In genomic region chr5:173757279-173757678, GRCh38 we compare ENCODE assay signal across 27 cellular contexts.
A peak's percentile ranks its signal among the peaks of the same experiment; 100 is the strongest.
DNase-seq lines count a peak whose midpoint lies in the region; ATAC-seq and TF ChIP-seq lines count a peak whose summit lies in the region.
"Had no signal": no experiment of that assay in that cellular context is flagged by ENCODE, and none has a peak within 500 bp of the region (broad histone marks: within the 10 kb centered on the region; RNA-seq: fewer than 3 reads in every experiment).

No MANE protein-coding gene starts in this region.

- H3K9me3 Mint-ChIP-seq in GM23338, result no peaks in the 10 kb centered on the region; the same call in 2 of the 3 replicates
- no peaks in the 10 kb centered on the region for H3K9me3 Mint-ChIP-seq in activated CD4-positive, alpha-beta memory T cell treated with anti-CD3 and anti-CD28 coated beads, Interleukin-2, amount 10 ng/mL, durations not matched to agents 7 days and 5 days
- H3K9me3 Mint-ChIP-seq: CD14-positive monocyte; CD8-positive, alpha-beta memory T cell; HFFc6; IgD-negative memory B cell had no signal

- H2BK5ac ChIP-seq in mesenchymal stem cell (ENCODE audit: low read depth, low read length, poor library complexity, severe bottlenecking), result no peak overlapping the region

- H3K27ac ChIP-seq in GM23338 (ENCODE audit: low read depth), result no peak overlapping the region
- H3K27ac ChIP-seq in WERI-Rb-1, result peak overlapping the region; percentile 93
- peak overlapping the region in 46 of 59 donors; percentile 0 to 85 (median 62) for H3K27ac ChIP-seq in dorsolateral prefrontal cortex
- H3K27ac ChIP-seq in gastrocnemius medialis, result peak overlapping the region; percentile 80 to 95 (median 81)
- no peak overlapping the region for H3K27ac ChIP-seq in mesenchymal stem cell (ENCODE audit: low read length, poor library complexity, severe bottlenecking)
- H3K27ac ChIP-seq: GM23248, KMS-11, SJCRH30 had no signal

- no peak overlapping the region for H3K4me3 Mint-ChIP-seq in GM23338
- H3K4me3 Mint-ChIP-seq in activated CD4-positive, alpha-beta memory T cell treated with anti-CD3 and anti-CD28 coated beads, Interleukin-2, amount 10 ng/mL, durations not matched to agents 7 days and 5 days, result no peak overlapping the region
- H3K4me3 Mint-ChIP-seq: CD14-positive monocyte; CD8-positive, alpha-beta memory T cell; HFFc6 had no signal

- peaks cover 15% of the 10 kb centered on the region; the same call in 1 of the 2 replicates for H3K9me2 ChIP-seq in GM23338 (ENCODE audit: insufficient read depth)

- H3K36me3 Mint-ChIP-seq in GM23338 (ENCODE audit: low read depth), result no peaks in the 10 kb centered on the region
- no peaks in the 10 kb centered on the region for H3K36me3 Mint-ChIP-seq in activated CD4-positive, alpha-beta memory T cell treated with anti-CD3 and anti-CD28 coated beads, Interleukin-2, amount 10 ng/mL, durations not matched to agents 7 days and 5 days (ENCODE audit: low read depth)
- H3K36me3 Mint-ChIP-seq: CD14-positive monocyte; CD8-positive, alpha-beta memory T cell had no signal

- H3K4me1 ChIP-seq in GM23338 (ENCODE audit: insufficient read depth), result peaks cover 11% of the 10 kb centered on the region; the same call in 1 of the 2 replicates
- peaks cover 68 to 69% of the 10 kb centered on the region in 2 donors for H3K4me1 ChIP-seq in gastrocnemius medialis
- H3K4me1 ChIP-seq in mesenchymal stem cell (ENCODE audit: control insufficient read depth, insufficient read depth, low read depth, low read length), result peaks cover 8% of the 10 kb centered on the region
- H3K4me1 ChIP-seq: HAP-1 had no signal

- no peaks in the 10 kb centered on the region for H3K79me2 ChIP-seq in GM23338 (replicated peaks; ENCODE audit: insufficient read depth)

- TF ChIP-seq CTCF in GM23338 (conservative IDR thresholded peaks at IDR 0.05; ENCODE audit: low read depth in 2 of 2), result no peak
- TF ChIP-seq CTCF in WERI-Rb-1 (IDR thresholded peaks at IDR 0.05; ENCODE audit: low read depth, low read length), result no peak
- no peak for TF ChIP-seq CTCF in dorsolateral prefrontal cortex (IDR thresholded peaks at IDR 0.05 in 54 of 56, conservative IDR thresholded peaks at IDR 0.05 in 2 of 56; ENCODE audit: low read depth in 1 of 56, partially characterized antibody in 56 of 56)
- TF ChIP-seq CTCF in gastrocnemius medialis (IDR thresholded peaks at IDR 0.05 in 4 of 5, conservative IDR thresholded peaks at IDR 0.05 in 1 of 5), result no peak

- no peak overlapping the region for H4K91ac ChIP-seq in mesenchymal stem cell (ENCODE audit: low read length)

- ATAC-seq in GM23338, result no peak
- ATAC-seq in gastrocnemius medialis, result no peak
- ATAC-seq: GM12878, PC-3 had no signal

- no peak overlapping the region for H3K27ac Mint-ChIP-seq in GM23338
- no peak overlapping the region for H3K27ac Mint-ChIP-seq in activated CD4-positive, alpha-beta memory T cell treated with anti-CD3 and anti-CD28 coated beads, Interleukin-2, amount 10 ng/mL, durations not matched to agents 7 days and 5 days
- H3K27ac Mint-ChIP-seq: CD14-positive monocyte, HFFc6, IgD-negative memory B cell had no signal

- no peak overlapping the region for H3K23ac ChIP-seq in mesenchymal stem cell (ENCODE audit: low read length in 2 of 2)

- no peaks in the 10 kb centered on the region for H3K79me1 ChIP-seq in mesenchymal stem cell (replicated peaks; ENCODE audit: low read length, poor library complexity, severe bottlenecking)

- H3K4me1 Mint-ChIP-seq in GM23338, result peaks cover 13% of the 10 kb centered on the region
- H3K4me1 Mint-ChIP-seq in activated CD4-positive, alpha-beta memory T cell treated with anti-CD3 and anti-CD28 coated beads, Interleukin-2, amount 10 ng/mL, durations not matched to agents 7 days and 5 days, result no peaks in the 10 kb centered on the region
- H3K4me1 Mint-ChIP-seq: CD8-positive, alpha-beta memory T cell had no signal

- peaks cover 1% of the 10 kb centered on the region for H3K27me3 Mint-ChIP-seq in GM23338 (ENCODE audit: insufficient read depth, low read depth, poor library complexity)
- peaks cover 4% of the 10 kb centered on the region for H3K27me3 Mint-ChIP-seq in activated CD4-positive, alpha-beta memory T cell treated with anti-CD3 and anti-CD28 coated beads, Interleukin-2, amount 10 ng/mL, durations not matched to agents 7 days and 5 days

- H3K4me3 ChIP-seq in GM23338, result no peak overlapping the region
- peak overlapping the region; percentile 26 for H3K4me3 ChIP-seq in WERI-Rb-1 (ENCODE audit: low read depth, low read length)
- H3K4me3 ChIP-seq in dorsolateral prefrontal cortex, result peak overlapping the region in 42 of 59 donors; percentile 0 to 48 (median 26)
- H3K4me3 ChIP-seq in gastrocnemius medialis, result no peak overlapping the region
- no peak overlapping the region for H3K4me3 ChIP-seq in mesenchymal stem cell (ENCODE audit: insufficient read depth in 1 of 2, low read depth in 1 of 2, low read length in 2 of 2)
- H3K4me3 ChIP-seq: GM12878, GM23248, HAP-1, SJCRH30 had no signal

- no peaks in the 10 kb centered on the region for H3K36me3 ChIP-seq in GM23338 (ENCODE audit: insufficient read depth)
- no peaks in the 10 kb centered on the region for H3K36me3 ChIP-seq in WERI-Rb-1
- no peaks in the 10 kb centered on the region for H3K36me3 ChIP-seq in gastrocnemius medialis
- no peaks in the 10 kb centered on the region for H3K36me3 ChIP-seq in mesenchymal stem cell (ENCODE audit: control insufficient read depth in 1 of 2, insufficient read depth in 2 of 2, low read depth in 1 of 2, low read length in 2 of 2)
- H3K36me3 ChIP-seq: BE2C, HAP-1, SJCRH30 had no signal

- no peaks in the 10 kb centered on the region for H3K9me3 ChIP-seq in WERI-Rb-1 (ENCODE audit: severe bottlenecking)
- H3K9me3 ChIP-seq in gastrocnemius medialis, result no peaks in the 10 kb centered on the region
- no peaks in the 10 kb centered on the region for H3K9me3 ChIP-seq in mesenchymal stem cell (ENCODE audit: control insufficient read depth, low read length)
- H3K9me3 ChIP-seq: BE2C, HAP-1, SJCRH30 had no signal

- TF ChIP-seq POLR2A in gastrocnemius medialis (IDR thresholded peaks at IDR 0.05), result no peak

- no peak for DNase-seq in GM23338 (ENCODE audit: low spot score)
- no peak for DNase-seq in WERI-Rb-1
- no peak for DNase-seq in dorsolateral prefrontal cortex
- no peak for DNase-seq in gastrocnemius medialis
- DNase-seq in mesenchymal stem cell, result no peak
- DNase-seq in NCI-H748 (lab: John Stamatoyannopoulos, UW; ENCODE audit: unreplicated experiment), result no peak
- DNase-seq in activated CD4-positive, alpha-beta memory T cell treated with anti-CD3 and anti-CD28 coated beads, Interleukin-2, amount 10 ng/mL, durations not matched to agents 7 days and 5 days, result no peak
- DNase-seq: CD8-positive, alpha-beta memory T cell; DMS 273 treated with DMSO at 0.1 percent for 48 hours; DMS79; EL; GDM1; GM23248; HFFc6; NCI-H1048; NCI-H1694; NCI-H2081; NCI-H446; NK-92 treated with Interleukin-12 subunit alpha and Interleukin-12 subunit beta, amount 100 ng/mL, for 24 hours; PC-3; SJCRH30 had no signal

- H3K18ac ChIP-seq in mesenchymal stem cell (ENCODE audit: low read depth in 1 of 2, low read length in 2 of 2), result no peak overlapping the region

- H3K4me2 ChIP-seq in GM23338 (no peak overlapping the region), mesenchymal stem cell (ENCODE audit: low read length, poor library complexity, severe bottlenecking) (no peak overlapping the region)
- H3K4me2 ChIP-seq: KMS-11 had no signal

- CTCF ChIA-PET in activated CD4-positive, alpha-beta memory T cell treated with anti-CD3 and anti-CD28 coated beads, Interleukin-2, amount 10 ng/mL, durations not matched to agents 7 days and 5 days (lab: Charles Lee), result interaction anchor here (0.5 kb wide), 1 partner anchor 168 kb away, joined by 4 read pairs; no protein-coding TSS in a partner anchor

- H3K27me3 ChIP-seq in GM23338 (ENCODE audit: insufficient read depth), result no peaks in the 10 kb centered on the region
- H3K27me3 ChIP-seq in WERI-Rb-1 (ENCODE audit: insufficient read depth, low read depth, severe bottlenecking), result no peaks in the 10 kb centered on the region
- no peaks in the 10 kb centered on the region for H3K27me3 ChIP-seq in dorsolateral prefrontal cortex
- no peaks in the 10 kb centered on the region for H3K27me3 ChIP-seq in gastrocnemius medialis
- H3K27me3 ChIP-seq in mesenchymal stem cell (ENCODE audit: control insufficient read depth in 1 of 2, insufficient read depth in 1 of 2, low read length in 2 of 2), result no peaks in the 10 kb centered on the region
- H3K27me3 ChIP-seq: BE2C, SJCRH30 had no signal

- POLR2A ChIA-PET in activated CD4-positive, alpha-beta memory T cell treated with anti-CD3 and anti-CD28 coated beads, Interleukin-2, amount 10 ng/mL, durations not matched to agents 7 days and 5 days (lab: Charles Lee), result no interaction called here

- H3K9ac ChIP-seq in mesenchymal stem cell (ENCODE audit: low read length), result no peak overlapping the region
- H3K9ac ChIP-seq: GM23248, KMS-11 had no signal

- no peak overlapping the region for H2BK12ac ChIP-seq in mesenchymal stem cell (ENCODE audit: low read length in 2 of 2)

- in situ Hi-C loops in gastrocnemius medialis (cut with MboI; ENCODE audit: low sequenced_read_pairs in 4 of 4), result loop anchor here (10.0 to 25.0 kb wide), 3 partner anchors 205 to 295 kb away; no protein-coding TSS in a partner anchor

- no peak overlapping the region for H3K4ac ChIP-seq in mesenchymal stem cell (ENCODE audit: low read depth in 1 of 2, low read length in 2 of 2)

- intact Hi-C loops in dorsolateral prefrontal cortex (cut with DNase I), result no loop called here
- intact Hi-C loops in gastrocnemius medialis (cut with DNase I; ENCODE audit: low total_unique reads), result no loop called here

- H3F3A ChIP-seq in GM23338 (replicated peaks; ENCODE audit: low read depth), result no peaks in the 10 kb centered on the region

- H3K14ac ChIP-seq in mesenchymal stem cell (ENCODE audit: low read length in 2 of 2), result no peak overlapping the region

- H4K8ac ChIP-seq in mesenchymal stem cell (ENCODE audit: low read length), result no peak overlapping the region

- no peaks in the 10 kb centered on the region for H4K20me1 ChIP-seq in GM23338 (replicated peaks; ENCODE audit: insufficient read depth)

- no peak overlapping the region for H2AK5ac ChIP-seq in mesenchymal stem cell (ENCODE audit: low read length, severe bottlenecking)

- H2BK15ac ChIP-seq in mesenchymal stem cell (ENCODE audit: low read depth, poor library complexity, severe bottlenecking), result no peak overlapping the region

- H2AFZ ChIP-seq in GM23338, result peak overlapping the region; percentile 74; the same call in 1 of the 2 replicates
- H2AFZ ChIP-seq in mesenchymal stem cell (ENCODE audit: low read depth, low read length), result no peak overlapping the region
- H2AFZ ChIP-seq: GM23248 had no signal

- 100% methylated on average over 1 of the region's 2 CpGs for WGBS in mesenchymal stem cell

- H2BK120ac ChIP-seq in mesenchymal stem cell (ENCODE audit: low read depth, low read length), result no peak overlapping the region

Comparison
In these comparisons a context has a peak if more than half of its experiments do, and no peak if none do; other contexts are left out.
1. H3K27ac ChIP-seq: peak in WERI-Rb-1 (single experiment), dorsolateral prefrontal cortex (46 of 59) and gastrocnemius medialis (4 of 4); none in GM23338 (single experiment) and mesenchymal stem cell (single experiment).
2. H3K4me3 ChIP-seq: peak in WERI-Rb-1 (single experiment) and dorsolateral prefrontal cortex (42 of 59); none in GM23338 (single experiment), gastrocnemius medialis (0 of 4) and mesenchymal stem cell (0 of 2).